In the genomic region with DNA sequence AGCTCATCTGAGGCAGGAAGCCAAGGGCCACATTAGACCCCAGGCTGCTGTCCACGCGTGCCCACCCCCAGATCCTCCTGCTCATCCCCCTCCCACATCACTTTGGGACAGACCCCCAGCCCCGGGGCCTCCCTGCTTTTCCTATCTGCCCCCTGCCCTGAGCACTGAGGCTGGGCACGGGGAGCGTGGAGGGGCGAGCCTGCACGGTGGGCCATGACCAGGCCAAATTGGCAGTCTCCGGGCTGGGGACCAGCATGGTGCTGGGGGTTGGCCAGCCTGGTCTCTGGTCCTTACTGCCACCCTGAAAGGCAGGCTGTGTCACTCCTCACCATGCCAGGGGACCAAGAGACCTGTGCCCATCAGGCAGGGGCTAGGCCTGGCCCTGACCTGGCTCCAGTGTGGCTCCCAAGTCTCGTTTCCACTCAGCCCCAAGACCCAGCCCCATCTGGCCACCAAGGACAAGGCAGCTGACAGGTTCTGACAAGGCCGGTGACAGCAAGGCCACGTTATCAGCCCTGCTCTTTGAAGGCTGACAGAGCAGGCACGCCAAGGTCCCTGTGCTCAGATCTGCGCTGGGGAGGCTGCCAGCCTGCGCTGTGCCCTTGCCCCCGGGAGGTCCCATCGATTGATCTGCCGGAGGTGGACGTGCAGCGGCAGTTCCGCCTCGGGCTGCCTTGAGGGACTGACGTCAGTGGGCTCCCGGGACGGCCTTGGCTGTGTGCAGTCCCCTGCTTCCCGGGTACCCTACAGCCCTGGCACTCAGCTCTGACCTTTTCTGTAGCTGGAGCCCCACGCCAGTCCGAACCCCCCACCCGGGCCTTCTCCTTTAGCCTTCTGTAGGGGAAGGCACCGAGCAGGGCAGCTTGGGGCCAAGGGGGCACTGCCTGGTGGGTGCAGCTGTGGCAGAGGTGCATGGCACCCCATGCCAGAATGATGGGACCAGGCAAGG, we compare ENCODE assay signal across 1 cellular context.
TF ChIP-seq lines count a peak whose summit lies in the region.

No MANE protein-coding gene starts in this region.

TF ChIP-seq in HepG2, 621 proteins besides CTCF, POLR2A, EP300 and RAD21 (continued from another document and continues in another):
- TF ChIP-seq, protein P1, sequence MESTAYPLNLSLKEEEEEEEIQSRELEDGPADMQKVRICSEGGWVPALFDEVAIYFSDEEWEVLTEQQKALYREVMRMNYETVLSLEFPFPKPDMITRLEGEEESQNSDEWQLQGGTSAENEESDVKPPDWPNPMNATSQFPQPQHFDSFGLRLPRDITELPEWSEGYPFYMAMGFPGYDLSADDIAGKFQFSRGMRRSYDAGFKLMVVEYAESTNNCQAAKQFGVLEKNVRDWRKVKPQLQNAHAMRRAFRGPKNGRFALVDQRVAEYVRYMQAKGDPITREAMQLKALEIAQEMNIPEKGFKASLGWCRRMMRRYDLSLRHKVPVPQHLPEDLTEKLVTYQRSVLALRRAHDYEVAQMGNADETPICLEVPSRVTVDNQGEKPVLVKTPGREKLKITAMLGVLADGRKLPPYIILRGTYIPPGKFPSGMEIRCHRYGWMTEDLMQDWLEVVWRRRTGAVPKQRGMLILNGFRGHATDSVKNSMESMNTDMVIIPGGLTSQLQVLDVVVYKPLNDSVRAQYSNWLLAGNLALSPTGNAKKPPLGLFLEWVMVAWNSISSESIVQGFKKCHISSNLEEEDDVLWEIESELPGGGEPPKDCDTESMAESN (CRISPR knock-in tag; conservative IDR thresholded peaks at IDR 0.05) = no peak
- TF ChIP-seq ZNF431 (CRISPR knock-in tag; IDR thresholded peaks at IDR 0.05; ENCODE audit: borderline replicate concordance, low read depth) (peak; percentile 97; the same call in 1 of the 2 replicates), NFKBIZ (CRISPR knock-in tag; IDR thresholded peaks at IDR 0.05) (0 out of 2 replicates have a peak, but pooled peaks have one; percentile 76), HOXA3 (CRISPR knock-in tag; IDR thresholded peaks at IDR 0.05) (peak; percentile 95), ZFP82 (CRISPR knock-in tag; IDR thresholded peaks at IDR 0.05; ENCODE audit: borderline replicate concordance) (peak; percentile 92), ZNF558 (CRISPR knock-in tag; IDR thresholded peaks at IDR 0.05; ENCODE audit: borderline replicate concordance) (no peak), ZBTB8A (CRISPR knock-in tag; IDR thresholded peaks at IDR 0.05; ENCODE audit: borderline replicate concordance, low read depth) (no peak), ZSCAN31 (CRISPR knock-in tag; IDR thresholded peaks at IDR 0.05; ENCODE audit: low read depth) (peak; percentile 83; the same call in 1 of the 2 replicates), CENPT (CRISPR knock-in tag; IDR thresholded peaks at IDR 0.05; ENCODE audit: low read depth) (no peak), NPAS2 (CRISPR knock-in tag; IDR thresholded peaks at IDR 0.05; ENCODE audit: borderline replicate concordance) (no peak; the same call in 1 of the 2 replicates), ELF1 (CRISPR knock-in tag; IDR thresholded peaks at IDR 0.05) (peak; percentile 87), SAP130 (CRISPR knock-in tag; IDR thresholded peaks at IDR 0.05; ENCODE audit: low read depth) (peak; percentile 97), ZNF879 (CRISPR knock-in tag; IDR thresholded peaks at IDR 0.05) (no peak), XRCC5 (optimal IDR thresholded peaks at IDR 0.05; ENCODE audit: low read length) (no peak), ZNF839 (CRISPR knock-in tag; IDR thresholded peaks at IDR 0.05; ENCODE audit: borderline replicate concordance) (peak; percentile 53; the same call in 1 of the 2 replicates), MATR3 (CRISPR knock-in tag; IDR thresholded peaks at IDR 0.05) (no peak), HDAC1 (CRISPR knock-in tag; IDR thresholded peaks at IDR 0.05) (peak; percentile 99), ZNF672 (CRISPR knock-in tag; IDR thresholded peaks at IDR 0.05) (no peak), KLF9 (CRISPR knock-in tag; IDR thresholded peaks at IDR 0.05; ENCODE audit: low read depth) (0 out of 2 replicates have a peak, but pooled peaks have one; percentile 66), ZNF850 (CRISPR knock-in tag; conservative IDR thresholded peaks at IDR 0.05) (no peak; the same call in 1 of the 2 replicates), NFRKB (IDR thresholded peaks at IDR 0.05) (no peak), ATF7-NPFF (CRISPR knock-in tag; IDR thresholded peaks at IDR 0.05; ENCODE audit: low read depth) (peak; percentile 85; the same call in 1 of the 2 replicates), ZNF224 (CRISPR knock-in tag; IDR thresholded peaks at IDR 0.05) (no peak), NR2F2 (IDR thresholded peaks at IDR 0.05; ENCODE audit: borderline replicate concordance, low read depth) (peak; percentile 76; the same call in 1 of the 2 replicates), ZFP41 (CRISPR knock-in tag; IDR thresholded peaks at IDR 0.05; ENCODE audit: borderline replicate concordance) (no peak; the same call in 1 of the 2 replicates)
- TF ChIP-seq, protein P2, sequence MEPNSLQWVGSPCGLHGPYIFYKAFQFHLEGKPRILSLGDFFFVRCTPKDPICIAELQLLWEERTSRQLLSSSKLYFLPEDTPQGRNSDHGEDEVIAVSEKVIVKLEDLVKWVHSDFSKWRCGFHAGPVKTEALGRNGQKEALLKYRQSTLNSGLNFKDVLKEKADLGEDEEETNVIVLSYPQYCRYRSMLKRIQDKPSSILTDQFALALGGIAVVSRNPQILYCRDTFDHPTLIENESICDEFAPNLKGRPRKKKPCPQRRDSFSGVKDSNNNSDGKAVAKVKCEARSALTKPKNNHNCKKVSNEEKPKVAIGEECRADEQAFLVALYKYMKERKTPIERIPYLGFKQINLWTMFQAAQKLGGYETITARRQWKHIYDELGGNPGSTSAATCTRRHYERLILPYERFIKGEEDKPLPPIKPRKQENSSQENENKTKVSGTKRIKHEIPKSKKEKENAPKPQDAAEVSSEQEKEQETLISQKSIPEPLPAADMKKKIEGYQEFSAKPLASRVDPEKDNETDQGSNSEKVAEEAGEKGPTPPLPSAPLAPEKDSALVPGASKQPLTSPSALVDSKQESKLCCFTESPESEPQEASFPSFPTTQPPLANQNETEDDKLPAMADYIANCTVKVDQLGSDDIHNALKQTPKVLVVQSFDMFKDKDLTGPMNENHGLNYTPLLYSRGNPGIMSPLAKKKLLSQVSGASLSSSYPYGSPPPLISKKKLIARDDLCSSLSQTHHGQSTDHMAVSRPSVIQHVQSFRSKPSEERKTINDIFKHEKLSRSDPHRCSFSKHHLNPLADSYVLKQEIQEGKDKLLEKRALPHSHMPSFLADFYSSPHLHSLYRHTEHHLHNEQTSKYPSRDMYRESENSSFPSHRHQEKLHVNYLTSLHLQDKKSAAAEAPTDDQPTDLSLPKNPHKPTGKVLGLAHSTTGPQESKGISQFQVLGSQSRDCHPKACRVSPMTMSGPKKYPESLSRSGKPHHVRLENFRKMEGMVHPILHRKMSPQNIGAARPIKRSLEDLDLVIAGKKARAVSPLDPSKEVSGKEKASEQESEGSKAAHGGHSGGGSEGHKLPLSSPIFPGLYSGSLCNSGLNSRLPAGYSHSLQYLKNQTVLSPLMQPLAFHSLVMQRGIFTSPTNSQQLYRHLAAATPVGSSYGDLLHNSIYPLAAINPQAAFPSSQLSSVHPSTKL (CRISPR knock-in tag; IDR thresholded peaks at IDR 0.05) = peak; percentile 94
- TF ChIP-seq, protein P3, sequence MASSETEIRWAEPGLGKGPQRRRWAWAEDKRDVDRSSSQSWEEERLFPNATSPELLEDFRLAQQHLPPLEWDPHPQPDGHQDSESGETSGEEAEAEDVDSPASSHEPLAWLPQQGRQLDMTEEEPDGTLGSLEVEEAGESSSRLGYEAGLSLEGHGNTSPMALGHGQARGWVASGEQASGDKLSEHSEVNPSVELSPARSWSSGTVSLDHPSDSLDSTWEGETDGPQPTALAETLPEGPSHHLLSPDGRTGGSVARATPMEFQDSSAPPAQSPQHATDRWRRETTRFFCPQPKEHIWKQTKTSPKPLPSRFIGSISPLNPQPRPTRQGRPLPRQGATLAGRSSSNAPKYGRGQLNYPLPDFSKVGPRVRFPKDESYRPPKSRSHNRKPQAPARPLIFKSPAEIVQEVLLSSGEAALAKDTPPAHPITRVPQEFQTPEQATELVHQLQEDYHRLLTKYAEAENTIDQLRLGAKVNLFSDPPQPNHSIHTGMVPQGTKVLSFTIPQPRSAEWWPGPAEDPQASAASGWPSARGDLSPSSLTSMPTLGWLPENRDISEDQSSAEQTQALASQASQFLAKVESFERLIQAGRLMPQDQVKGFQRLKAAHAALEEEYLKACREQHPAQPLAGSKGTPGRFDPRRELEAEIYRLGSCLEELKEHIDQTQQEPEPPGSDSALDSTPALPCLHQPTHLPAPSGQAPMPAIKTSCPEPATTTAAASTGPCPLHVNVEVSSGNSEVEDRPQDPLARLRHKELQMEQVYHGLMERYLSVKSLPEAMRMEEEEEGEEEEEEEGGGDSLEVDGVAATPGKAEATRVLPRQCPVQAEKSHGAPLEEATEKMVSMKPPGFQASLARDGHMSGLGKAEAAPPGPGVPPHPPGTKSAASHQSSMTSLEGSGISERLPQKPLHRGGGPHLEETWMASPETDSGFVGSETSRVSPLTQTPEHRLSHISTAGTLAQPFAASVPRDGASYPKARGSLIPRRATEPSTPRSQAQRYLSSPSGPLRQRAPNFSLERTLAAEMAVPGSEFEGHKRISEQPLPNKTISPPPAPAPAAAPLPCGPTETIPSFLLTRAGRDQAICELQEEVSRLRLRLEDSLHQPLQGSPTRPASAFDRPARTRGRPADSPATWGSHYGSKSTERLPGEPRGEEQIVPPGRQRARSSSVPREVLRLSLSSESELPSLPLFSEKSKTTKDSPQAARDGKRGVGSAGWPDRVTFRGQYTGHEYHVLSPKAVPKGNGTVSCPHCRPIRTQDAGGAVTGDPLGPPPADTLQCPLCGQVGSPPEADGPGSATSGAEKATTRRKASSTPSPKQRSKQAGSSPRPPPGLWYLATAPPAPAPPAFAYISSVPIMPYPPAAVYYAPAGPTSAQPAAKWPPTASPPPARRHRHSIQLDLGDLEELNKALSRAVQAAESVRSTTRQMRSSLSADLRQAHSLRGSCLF (CRISPR knock-in tag; IDR thresholded peaks at IDR 0.05; ENCODE audit: borderline replicate concordance) = no peak
- TF ChIP-seq, protein P4, sequence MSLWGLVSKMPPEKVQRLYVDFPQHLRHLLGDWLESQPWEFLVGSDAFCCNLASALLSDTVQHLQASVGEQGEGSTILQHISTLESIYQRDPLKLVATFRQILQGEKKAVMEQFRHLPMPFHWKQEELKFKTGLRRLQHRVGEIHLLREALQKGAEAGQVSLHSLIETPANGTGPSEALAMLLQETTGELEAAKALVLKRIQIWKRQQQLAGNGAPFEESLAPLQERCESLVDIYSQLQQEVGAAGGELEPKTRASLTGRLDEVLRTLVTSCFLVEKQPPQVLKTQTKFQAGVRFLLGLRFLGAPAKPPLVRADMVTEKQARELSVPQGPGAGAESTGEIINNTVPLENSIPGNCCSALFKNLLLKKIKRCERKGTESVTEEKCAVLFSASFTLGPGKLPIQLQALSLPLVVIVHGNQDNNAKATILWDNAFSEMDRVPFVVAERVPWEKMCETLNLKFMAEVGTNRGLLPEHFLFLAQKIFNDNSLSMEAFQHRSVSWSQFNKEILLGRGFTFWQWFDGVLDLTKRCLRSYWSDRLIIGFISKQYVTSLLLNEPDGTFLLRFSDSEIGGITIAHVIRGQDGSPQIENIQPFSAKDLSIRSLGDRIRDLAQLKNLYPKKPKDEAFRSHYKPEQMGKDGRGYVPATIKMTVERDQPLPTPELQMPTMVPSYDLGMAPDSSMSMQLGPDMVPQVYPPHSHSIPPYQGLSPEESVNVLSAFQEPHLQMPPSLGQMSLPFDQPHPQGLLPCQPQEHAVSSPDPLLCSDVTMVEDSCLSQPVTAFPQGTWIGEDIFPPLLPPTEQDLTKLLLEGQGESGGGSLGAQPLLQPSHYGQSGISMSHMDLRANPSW (CRISPR knock-in tag; IDR thresholded peaks at IDR 0.05; ENCODE audit: borderline replicate concordance) = peak; percentile 55; the same call in 1 of the 2 replicates
- TF ChIP-seq, protein P5, sequence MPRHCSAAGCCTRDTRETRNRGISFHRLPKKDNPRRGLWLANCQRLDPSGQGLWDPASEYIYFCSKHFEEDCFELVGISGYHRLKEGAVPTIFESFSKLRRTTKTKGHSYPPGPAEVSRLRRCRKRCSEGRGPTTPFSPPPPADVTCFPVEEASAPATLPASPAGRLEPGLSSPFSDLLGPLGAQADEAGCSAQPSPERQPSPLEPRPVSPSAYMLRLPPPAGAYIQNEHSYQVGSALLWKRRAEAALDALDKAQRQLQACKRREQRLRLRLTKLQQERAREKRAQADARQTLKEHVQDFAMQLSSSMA (CRISPR knock-in tag; IDR thresholded peaks at IDR 0.05) = no peak
- TF ChIP-seq, protein P6, sequence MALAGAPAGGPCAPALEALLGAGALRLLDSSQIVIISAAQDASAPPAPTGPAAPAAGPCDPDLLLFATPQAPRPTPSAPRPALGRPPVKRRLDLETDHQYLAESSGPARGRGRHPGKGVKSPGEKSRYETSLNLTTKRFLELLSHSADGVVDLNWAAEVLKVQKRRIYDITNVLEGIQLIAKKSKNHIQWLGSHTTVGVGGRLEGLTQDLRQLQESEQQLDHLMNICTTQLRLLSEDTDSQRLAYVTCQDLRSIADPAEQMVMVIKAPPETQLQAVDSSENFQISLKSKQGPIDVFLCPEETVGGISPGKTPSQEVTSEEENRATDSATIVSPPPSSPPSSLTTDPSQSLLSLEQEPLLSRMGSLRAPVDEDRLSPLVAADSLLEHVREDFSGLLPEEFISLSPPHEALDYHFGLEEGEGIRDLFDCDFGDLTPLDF (CRISPR knock-in tag; IDR thresholded peaks at IDR 0.05) = no peak
- TF ChIP-seq, protein P7, sequence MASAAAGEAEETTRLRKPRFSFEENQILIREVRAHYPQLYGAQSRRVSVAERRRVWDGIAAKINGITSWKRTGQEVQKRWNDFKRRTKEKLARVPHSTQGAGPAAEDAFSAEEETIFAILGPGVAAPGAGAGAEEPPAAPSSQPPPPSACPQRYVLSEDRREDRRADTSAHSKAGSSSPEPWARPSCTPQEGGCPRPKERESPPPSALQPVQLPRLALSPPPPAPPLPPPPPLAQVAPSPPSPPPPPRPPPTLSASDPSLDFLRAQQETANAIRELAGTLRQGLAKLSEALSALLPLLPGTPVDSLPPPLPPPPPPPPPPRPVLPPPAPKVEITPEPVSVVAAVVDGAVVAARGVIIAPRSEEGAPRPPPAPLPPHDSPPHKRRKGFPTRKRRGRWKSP (CRISPR knock-in tag; IDR thresholded peaks at IDR 0.05) = no peak; the same call in 1 of the 2 replicates
- TF ChIP-seq, protein P8, sequence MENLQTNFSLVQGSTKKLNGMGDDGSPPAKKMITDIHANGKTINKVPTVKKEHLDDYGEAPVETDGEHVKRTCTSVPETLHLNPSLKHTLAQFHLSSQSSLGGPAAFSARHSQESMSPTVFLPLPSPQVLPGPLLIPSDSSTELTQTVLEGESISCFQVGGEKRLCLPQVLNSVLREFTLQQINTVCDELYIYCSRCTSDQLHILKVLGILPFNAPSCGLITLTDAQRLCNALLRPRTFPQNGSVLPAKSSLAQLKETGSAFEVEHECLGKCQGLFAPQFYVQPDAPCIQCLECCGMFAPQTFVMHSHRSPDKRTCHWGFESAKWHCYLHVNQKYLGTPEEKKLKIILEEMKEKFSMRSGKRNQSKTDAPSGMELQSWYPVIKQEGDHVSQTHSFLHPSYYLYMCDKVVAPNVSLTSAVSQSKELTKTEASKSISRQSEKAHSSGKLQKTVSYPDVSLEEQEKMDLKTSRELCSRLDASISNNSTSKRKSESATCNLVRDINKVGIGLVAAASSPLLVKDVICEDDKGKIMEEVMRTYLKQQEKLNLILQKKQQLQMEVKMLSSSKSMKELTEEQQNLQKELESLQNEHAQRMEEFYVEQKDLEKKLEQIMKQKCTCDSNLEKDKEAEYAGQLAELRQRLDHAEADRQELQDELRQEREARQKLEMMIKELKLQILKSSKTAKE (CRISPR knock-in tag; IDR thresholded peaks at IDR 0.05; ENCODE audit: borderline replicate concordance) = peak; percentile 91; the same call in 1 of the 2 replicates
